In the genomic region with DNA sequence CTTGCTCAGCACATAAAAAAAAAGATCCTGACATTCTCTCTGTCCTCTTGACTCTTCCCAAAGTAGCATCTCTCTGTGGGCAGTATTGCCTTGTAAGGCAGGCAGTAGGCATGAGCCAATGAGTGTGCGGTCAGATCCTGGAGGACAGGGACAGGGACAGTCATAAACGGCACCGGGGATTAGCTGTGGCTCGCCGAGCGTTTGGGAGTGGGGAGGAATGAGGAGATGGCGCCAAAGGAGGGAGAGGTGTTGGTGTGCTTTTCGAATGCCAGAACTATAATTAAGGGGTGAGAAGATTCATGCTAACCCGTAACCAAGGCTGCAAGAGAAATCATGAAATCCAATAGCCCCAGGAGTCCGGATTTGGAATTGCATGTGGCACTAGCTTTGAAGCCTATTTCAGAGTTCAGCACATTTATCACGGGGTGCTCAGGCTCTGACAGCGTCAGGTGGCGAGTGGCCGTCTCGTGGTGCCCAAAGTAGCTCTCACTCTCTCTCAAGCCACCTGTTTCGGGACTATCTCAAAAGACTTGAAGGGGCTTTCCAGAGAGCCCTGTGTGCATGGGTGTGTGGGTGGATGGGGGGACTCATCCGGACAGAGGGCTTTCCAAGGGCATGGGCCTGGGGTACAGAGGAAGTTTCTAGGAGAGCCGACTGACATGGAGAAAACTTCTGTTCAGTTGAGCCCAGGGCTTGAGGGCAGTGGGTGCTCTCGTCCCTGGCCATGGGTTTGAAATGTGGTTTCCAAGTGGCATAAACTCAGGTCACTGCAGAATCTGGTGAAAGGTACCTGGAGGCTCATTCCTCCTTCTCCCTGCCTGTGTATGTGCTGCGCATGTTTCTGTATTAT, we compare ENCODE assay signal across 28 cellular contexts. TPM values are rescaled to one million over a fixed set of nuclear protein-coding genes. Genes with fewer than 3 reads are reported as not detected.
A peak's percentile ranks its signal among the peaks of the same experiment; 100 is the strongest.
DNase-seq lines count a peak whose midpoint lies in the region; ATAC-seq and TF ChIP-seq lines count a peak whose summit lies in the region.
"Had no signal": no experiment of that assay in that cellular context is flagged by ENCODE, and none has a peak within 500 bp of the region (broad histone marks: within the 10 kb centered on the region; RNA-seq: fewer than 3 reads in every experiment).

No MANE protein-coding gene starts in this region.

- H2AK5ac ChIP-seq in H9 (ENCODE audit: insufficient read length, low read length) = no peak overlapping the region

- H3K27me3 ChIP-seq in psoas muscle (ENCODE audit: insufficient read depth in 3 of 3, low read length in 2 of 3) = no peaks in the 10 kb centered on the region
- H3K27me3 ChIP-seq in H9 (ENCODE audit: insufficient read depth, low read length) = no peaks in the 10 kb centered on the region
- H3K27me3 ChIP-seq in left lung = no peaks in the 10 kb centered on the region
- H3K27me3 ChIP-seq: right lobe of liver, transverse colon had no signal

- H3K27me3 Mint-ChIP-seq in H9 (ENCODE audit: low read depth) = peaks cover 13% of the 10 kb centered on the region

- H3K9ac ChIP-seq in H9 (ENCODE audit: extremely low read depth, insufficient read length, low read length) = no peak overlapping the region
- H3K9ac ChIP-seq: parathyroid adenoma had no signal

- H3K9me3 ChIP-seq in psoas muscle (no peaks in the 10 kb centered on the region), H9 (ENCODE audit: control insufficient read depth, low read depth, low read length) (no peaks in the 10 kb centered on the region), left lung (no peaks in the 10 kb centered on the region)
- H3K9me3 ChIP-seq: heart right ventricle, right lobe of liver, transverse colon had no signal

- no peak overlapping the region for H3K23ac ChIP-seq in H9 (ENCODE audit: insufficient read length, low read depth, low read length)

- no peak overlapping the region for H4K91ac ChIP-seq in H9 (ENCODE audit: insufficient read length, low read depth, low read length)

- H3K14ac ChIP-seq in H9 (ENCODE audit: insufficient read depth, low read length) = no peak overlapping the region

- 25 to 37% (median 36%) methylated on average over 20 of the region's 20 CpGs for WGBS in psoas muscle, 3 donors
- no CpG with 5 or more reads among the region's 20 CpGs for WGBS in H9 (ENCODE audit: extremely low coverage, insufficient read length, low lambda C conversion rate)

- no peaks in the 10 kb centered on the region for H3K79me1 ChIP-seq in H9 (ENCODE audit: insufficient read depth, low read depth, low read length, poor library complexity, severe bottlenecking)

- H3K4me3 ChIP-seq in GM12865 (ENCODE audit: low read depth, low read length) (no peak overlapping the region), psoas muscle (no peak overlapping the region), left lung (no peak overlapping the region)
- H3K4me3 ChIP-seq: heart right ventricle, right lobe of liver, transverse colon had no signal

- H3K56ac ChIP-seq in H9 (ENCODE audit: insufficient read length, low read depth, low read length) = no peak overlapping the region

- no peak overlapping the region for H3K4me2 ChIP-seq in H9 (ENCODE audit: insufficient read depth, insufficient read length, low read length)

- TF ChIP-seq CTCF in GM12865 (IDR thresholded peaks at IDR 0.05; ENCODE audit: insufficient read depth, low read depth, low read length, missing control alignments) (no peak), psoas muscle (IDR thresholded peaks at IDR 0.05) (peak; percentile 16), H9 (conservative IDR thresholded peaks at IDR 0.05) (no peak), left lung (IDR thresholded peaks at IDR 0.05) (no peak)

- no peaks in the 10 kb centered on the region for H3K36me3 Mint-ChIP-seq in H9 (ENCODE audit: insufficient read depth in 1 of 3, low read depth in 3 of 3)
- H3K36me3 Mint-ChIP-seq: CD8-positive, alpha-beta T cell; IgD-negative memory B cell; natural killer cell had no signal

- no peak overlapping the region for H4K8ac ChIP-seq in H9 (replicated peaks; ENCODE audit: insufficient read length, low read depth, low read length)

- peaks cover 13% of the 10 kb centered on the region for H3K4me1 ChIP-seq in psoas muscle
- no peaks in the 10 kb centered on the region for H3K4me1 ChIP-seq in H9 (ENCODE audit: insufficient read depth, low read length)
- H3K4me1 ChIP-seq in left lung = no peaks in the 10 kb centered on the region
- H3K4me1 ChIP-seq: heart right ventricle, parathyroid adenoma, right lobe of liver, transverse colon had no signal

- no peak overlapping the region for H3K4me3 Mint-ChIP-seq in H9
- H3K4me3 Mint-ChIP-seq: CD8-positive, alpha-beta T cell; natural killer cell had no signal

- no peak overlapping the region for H2BK12ac ChIP-seq in H9 (ENCODE audit: insufficient read length, low read depth, low read length)

- ATAC-seq in psoas muscle (peak; percentile 72 to 88 (median 80)), GM19328 (IDR thresholded peaks at IDR 0.05; ENCODE audit: unreplicated experiment) (no peak), left lung (no peak)
- ATAC-seq: CD8-positive, alpha-beta T cell; heart right ventricle; left cardiac atrium; natural killer cell; Panc1; right lobe of liver had no signal

- no peaks in the 10 kb centered on the region for H3K23me2 ChIP-seq in H9 (ENCODE audit: insufficient read length, low read depth, low read length, poor library complexity, severe bottlenecking)

- intact Hi-C loops in psoas muscle (cut with DNase I) = no loop called here
- intact Hi-C loops in left lung (cut with DNase I) = no loop called here

- H2BK5ac ChIP-seq in H9 (ENCODE audit: insufficient read length, low read length) = no peak overlapping the region

- H2BK15ac ChIP-seq in H9 (ENCODE audit: low read depth, low read length) = no peak overlapping the region

- H3K9me3 Mint-ChIP-seq in H9 = no peaks in the 10 kb centered on the region
- H3K9me3 Mint-ChIP-seq: CD8-positive, alpha-beta T cell; IgD-negative memory B cell; natural killer cell had no signal

- H4K20me1 ChIP-seq in H9 (ENCODE audit: control insufficient read depth, insufficient read depth, insufficient read length) = no peaks in the 10 kb centered on the region

- H3K79me2 ChIP-seq in H9 (ENCODE audit: insufficient read depth, low read length) = no peaks in the 10 kb centered on the region
- H3K79me2 ChIP-seq: parathyroid adenoma had no signal

- no peak overlapping the region for H2AFZ ChIP-seq in H9 (ENCODE audit: low read length)
- H2AFZ ChIP-seq: parathyroid adenoma had no signal

- H3K27ac ChIP-seq in psoas muscle = peak overlapping the region; percentile 3
- H3K27ac ChIP-seq in H9 (ENCODE audit: insufficient read length, low read depth, low read length) = no peak overlapping the region
- H3K27ac ChIP-seq in left lung = no peak overlapping the region
- H3K27ac ChIP-seq: heart right ventricle, parathyroid adenoma, right lobe of liver, transverse colon had no signal

- no peak overlapping the region for H3K18ac ChIP-seq in H9 (ENCODE audit: insufficient read length, low read depth, low read length)

- H3K36me3 ChIP-seq in psoas muscle (ENCODE audit: insufficient read depth in 1 of 2, low read depth in 1 of 2) (no peaks in the 10 kb centered on the region), left lung (no peaks in the 10 kb centered on the region)
- H3K36me3 ChIP-seq: heart right ventricle, right lobe of liver, transverse colon had no signal

- no peak overlapping the region for H2BK20ac ChIP-seq in H9 (ENCODE audit: low read depth, low read length, poor library complexity, severe bottlenecking)

- no peak overlapping the region for H2BK120ac ChIP-seq in H9 (ENCODE audit: low read depth, low read length, poor library complexity, severe bottlenecking)

- no peak overlapping the region for H4K5ac ChIP-seq in H9 (ENCODE audit: insufficient read length, low read depth, low read length)

- DNase-seq in GM12865 (ENCODE audit: low read depth) (peak; percentile 5), NCI-H69 (lab: John Stamatoyannopoulos, UW) (peak; percentile 64), left kidney (ENCODE audit: low read depth, low spot score) (peak; percentile 86), psoas muscle (no peak), HCEC 1CT (no peak), H9 (no peak), left lung (no peak)
- DNase-seq: activated CD4-positive, alpha-beta T cell treated with anti-CD3 and anti-CD28 coated beads, Interleukin-2, amount 50 U/mL, for 4 hours; activated CD4-positive, CD25-positive, alpha-beta regulatory T cell; activated effector memory CD4-positive, alpha-beta T cell treated with Interleukin-2 at 50 U/mL for 16 hours; effector CD4-positive, alpha-beta T cell; heart right ventricle; left cardiac atrium; mesendoderm; NCI-H1105; NCI-H1930; NK-92 treated with Interleukin-12 subunit alpha and Interleukin-12 subunit beta, amount 100 ng/mL, for 24 hours; right lobe of liver; SHP77 treated with DMSO at 0.1 percent for 48 hours; transverse colon had no signal

- H3T11ph ChIP-seq in H9 (ENCODE audit: low read length) = no peak overlapping the region

- peak overlapping the region in 1 of 3 experiments; percentile 36; a peak in 1 of 7 replicates for H3K27ac Mint-ChIP-seq in H9
- H3K27ac Mint-ChIP-seq: CD8-positive, alpha-beta T cell; IgD-negative memory B cell; natural killer cell had no signal

- H3K4ac ChIP-seq in H9 (ENCODE audit: low read depth, low read length) = no peak overlapping the region

- H3K4me1 Mint-ChIP-seq in H9 = peaks cover 0 to 5% of the 10 kb centered on the region in 2 experiments; a peak in 1 of 4 replicates
- H3K4me1 Mint-ChIP-seq: IgD-negative memory B cell, natural killer cell had no signal

RNA-seq across cellular contexts. Expression of a gene that starts 47.6 kb away (rescaled TPM):
- total RNA-seq in psoas muscle (10 to 100 TPM; 21.8 to 52.6 (median 25.1) TPM), H9 (2021) (0.52 TPM in 1 of 2 replicates, not detected in the other), left lung (10 to 100 TPM; 15.9 to 47.1 TPM)
- 10 to 100 TPM; 17.8 to 26.9 (median 23.3) TPM for polyA plus RNA-seq in psoas muscle
- total RNA-seq: CD8-positive, alpha-beta T cell had no signal
- polyA plus RNA-seq: IgD-negative memory B cell had no signal

RNA-seq across cellular contexts. Expression of a gene that starts 51.6 kb away (rescaled TPM):
- total RNA-seq in psoas muscle (10 to 100 TPM; 12.1 to 39.9 (median 25.3) TPM), H9 (2021) (2.8 and 3.2 TPM in 2 replicates), left lung (under 1 TPM in 1 of 2 donors, not detected in 1; 0.26 TPM)
- polyA plus RNA-seq in psoas muscle = 10 to 100 TPM in 1 of 3 donors, 1 to 10 TPM in 2; 2.6 to 10.7 (median 9.2) TPM
- total RNA-seq: CD8-positive, alpha-beta T cell; epithelial cell of proximal tubule; M059J; natural killer cell; transverse colon had no signal
- polyA plus RNA-seq: IgD-negative memory B cell had no signal

Comparison
In these comparisons a context has a peak if more than half of its experiments do, and no peak if none do; other contexts are left out.
1. DNase-seq: peak in GM12865 (single experiment), NCI-H69 (single experiment) and left kidney (single experiment); none in psoas muscle (0 of 2), HCEC 1CT (single experiment), H9 (single experiment) and left lung (0 of 2).
2. ATAC-seq: peak in psoas muscle (4 of 4); none in GM19328 (single experiment) and left lung (single experiment).
3. RNA of a gene that starts 47.6 kb away (total RNA-seq): 15.9 to 47.1 TPM in left lung and 21.8 to 52.6 TPM in psoas muscle; 0.52 TPM in H9; every median in the first group is over 10 times any median in the second.